ENCODE assay signal across 21 cellular contexts in genomic region chr10:76911184-76911583, GRCh38.
DNase-seq lines count a peak whose midpoint lies in the region; ATAC-seq, FAIRE-seq and TF ChIP-seq lines count a peak whose summit lies in the region.
"Had no signal": no experiment of that assay in that cellular context is flagged by ENCODE, and none has a peak within 500 bp of the region (broad histone marks: within the 10 kb centered on the region; RNA-seq: fewer than 3 reads in every experiment).

No MANE protein-coding gene starts in this region.

- H3K27me3 ChIP-seq in adipocyte (replicated peaks; ENCODE audit: control insufficient read depth, insufficient read depth, low read length), result no peaks in the 10 kb centered on the region
- H3K27me3 ChIP-seq: SJSA1 had no signal

- no peak for TF ChIP-seq CTCF in mucosa of descending colon (IDR thresholded peaks at IDR 0.05)

- H3K36me3 ChIP-seq in adipocyte (ENCODE audit: control insufficient read depth, insufficient read depth, low read length, severe bottlenecking), result no peaks in the 10 kb centered on the region
- no peaks in the 10 kb centered on the region for H3K36me3 ChIP-seq in mucosa of descending colon (ENCODE audit: low read depth)
- H3K36me3 ChIP-seq: SJSA1 had no signal

- H3K9me3 ChIP-seq in adipocyte (ENCODE audit: control insufficient read depth, low read length) (no peaks in the 10 kb centered on the region), mucosa of descending colon (no peaks in the 10 kb centered on the region)
- H3K9me3 ChIP-seq: SJSA1 had no signal

- DNase-seq in Ammon's horn (ENCODE audit: low spot score) (peak; percentile 35), adipocyte (ENCODE audit: low read depth) (peak; percentile 10), left colon (peak in 1 of 2 donors; percentile 35), mucosa of descending colon (peak in 2 of 3 donors; percentile 44 to 55), NCI-H1417 (lab: John Stamatoyannopoulos, UW) (no peak), GM12891 (ENCODE audit: insufficient read length, low spot score) (no peak)
- DNase-seq: DMS53, GDM1, GM23248, H9, HFFc6, Karpas-422, NCI-H1436, NCI-H1930, NCI-H2227 treated with DMSO at 0.1 percent for 48 hours, NCI-H526 had no signal

- TF ChIP-seq POLR2A in GM12891 (IDR thresholded peaks at IDR 0.05; ENCODE audit: low read depth, low read length), result no peak

- H3K4me3 ChIP-seq in adipocyte (ENCODE audit: low read length) (no peak overlapping the region), mucosa of descending colon (no peak overlapping the region)
- H3K4me3 ChIP-seq: GM23248, SJSA1 had no signal

- H3K9ac ChIP-seq in adipocyte (ENCODE audit: low read length), result no peak overlapping the region
- H3K9ac ChIP-seq: GM23248 had no signal

- peaks cover 12% of the 10 kb centered on the region for H3K4me1 ChIP-seq in adipocyte (ENCODE audit: control insufficient read depth, insufficient read depth, low read length)
- H3K4me1 ChIP-seq in mucosa of descending colon (ENCODE audit: low read depth), result no peaks in the 10 kb centered on the region
- H3K4me1 ChIP-seq: SJSA1 had no signal

- ATAC-seq in left colon (peak; percentile 74), mucosa of descending colon (peak; percentile 56), GM18519 (IDR thresholded peaks at IDR 0.05; ENCODE audit: low FRiP score, unreplicated experiment) (no peak), GM18907 (IDR thresholded peaks at IDR 0.05; ENCODE audit: unreplicated experiment) (no peak)
- ATAC-seq: Right ventricle myocardium inferior had no signal

- intact Hi-C loops in left colon (cut with DNase I, micrococcal nuclease), result no loop called here
- intact Hi-C loops in mucosa of descending colon (cut with DNase I, micrococcal nuclease), result no loop called here

- no peak for FAIRE-seq in GM12891 (lab: Jason Lieb, UNC)
- FAIRE-seq: A204.1 had no signal

TF ChIP-seq in GM12891, 5 proteins besides CTCF, POLR2A, EP300 and RAD21:
- TF ChIP-seq POLR2AphosphoS5 (IDR thresholded peaks at IDR 0.05; ENCODE audit: low read depth, low read length) (no peak), TAF1 (IDR thresholded peaks at IDR 0.05; ENCODE audit: low read depth, low read length) (no peak), POU2F2 (IDR thresholded peaks at IDR 0.05; ENCODE audit: low read depth, low read length) (no peak), PAX5 (IDR thresholded peaks at IDR 0.05; ENCODE audit: insufficient read depth, low read length, severe bottlenecking) (no peak), SPI1 (IDR thresholded peaks at IDR 0.05; ENCODE audit: low read depth, low read length) (no peak)

Comparison
In these comparisons a context has a peak if more than half of its experiments do, and no peak if none do; other contexts are left out.
1. DNase-seq: peak in Ammon's horn (single experiment), adipocyte (single experiment) and mucosa of descending colon (2 of 3); none in NCI-H1417 (0 of 3) and GM12891 (single experiment).
2. ATAC-seq: peak in left colon (single experiment) and mucosa of descending colon (single experiment); none in GM18519 (single experiment) and GM18907 (single experiment).